Comparison of ENCODE assay signal across 1 cellular context in the genomic region with DNA sequence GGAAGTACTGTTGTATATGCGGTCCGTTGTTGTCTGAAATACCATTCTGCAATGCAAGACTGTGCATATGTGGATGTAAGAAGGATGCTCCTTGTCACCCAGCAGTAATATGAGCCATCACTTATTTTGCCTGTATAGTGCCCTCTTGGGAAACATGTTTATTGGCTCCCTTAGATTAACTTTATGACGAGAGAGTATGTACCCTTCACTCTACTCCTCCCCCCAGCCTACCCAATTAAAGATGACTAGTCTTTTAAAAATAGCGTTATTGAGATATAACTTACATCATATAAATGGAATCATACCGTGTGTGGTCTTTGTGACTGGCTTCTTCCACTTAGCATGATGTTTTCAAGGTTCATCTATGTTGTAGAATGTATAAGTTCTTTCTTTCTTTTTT.
TF ChIP-seq lines count a peak whose summit lies in the region.

No MANE protein-coding gene starts in this region.

TF ChIP-seq in HEK293, 187 proteins besides CTCF, POLR2A, EP300 and RAD21 (continued from another document and continues in another):
- 0 out of 2 replicates have a peak, but pooled peaks have one; percentile 9 for TF ChIP-seq ZNF654 (tag by site-specific recombination; IDR thresholded peaks at IDR 0.05; ENCODE audit: low read depth)
- no peak for TF ChIP-seq ZNF473 (tag by site-specific recombination; IDR thresholded peaks at IDR 0.05)
- no peak for TF ChIP-seq KLF9 (tag by site-specific recombination; IDR thresholded peaks at IDR 0.05; ENCODE audit: low read depth)
- no peak for TF ChIP-seq EGR2 (tag by site-specific recombination; IDR thresholded peaks at IDR 0.05; ENCODE audit: low read depth)
- TF ChIP-seq, protein P1, sequence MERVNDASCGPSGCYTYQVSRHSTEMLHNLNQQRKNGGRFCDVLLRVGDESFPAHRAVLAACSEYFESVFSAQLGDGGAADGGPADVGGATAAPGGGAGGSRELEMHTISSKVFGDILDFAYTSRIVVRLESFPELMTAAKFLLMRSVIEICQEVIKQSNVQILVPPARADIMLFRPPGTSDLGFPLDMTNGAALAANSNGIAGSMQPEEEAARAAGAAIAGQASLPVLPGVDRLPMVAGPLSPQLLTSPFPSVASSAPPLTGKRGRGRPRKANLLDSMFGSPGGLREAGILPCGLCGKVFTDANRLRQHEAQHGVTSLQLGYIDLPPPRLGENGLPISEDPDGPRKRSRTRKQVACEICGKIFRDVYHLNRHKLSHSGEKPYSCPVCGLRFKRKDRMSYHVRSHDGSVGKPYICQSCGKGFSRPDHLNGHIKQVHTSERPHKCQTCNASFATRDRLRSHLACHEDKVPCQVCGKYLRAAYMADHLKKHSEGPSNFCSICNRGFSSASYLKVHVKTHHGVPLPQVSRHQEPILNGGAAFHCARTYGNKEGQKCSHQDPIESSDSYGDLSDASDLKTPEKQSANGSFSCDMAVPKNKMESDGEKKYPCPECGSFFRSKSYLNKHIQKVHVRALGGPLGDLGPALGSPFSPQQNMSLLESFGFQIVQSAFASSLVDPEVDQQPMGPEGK (tag by site-specific recombination; IDR thresholded peaks at IDR 0.05): peak; percentile 58; the same call in 1 of the 2 replicates
- TF ChIP-seq ZNF843 (tag by site-specific recombination; IDR thresholded peaks at IDR 0.05): peak; percentile 85
- no peak for TF ChIP-seq KLF7 (tag by site-specific recombination; IDR thresholded peaks at IDR 0.05; ENCODE audit: borderline replicate concordance)
- TF ChIP-seq ZNF311 (tag by site-specific recombination; IDR thresholded peaks at IDR 0.05; ENCODE audit: borderline replicate concordance): no peak
- peak; percentile 68; the same call in 1 of the 2 replicates for TF ChIP-seq ZNF423 (tag by site-specific recombination; IDR thresholded peaks at IDR 0.05)
- TF ChIP-seq, protein P2, sequence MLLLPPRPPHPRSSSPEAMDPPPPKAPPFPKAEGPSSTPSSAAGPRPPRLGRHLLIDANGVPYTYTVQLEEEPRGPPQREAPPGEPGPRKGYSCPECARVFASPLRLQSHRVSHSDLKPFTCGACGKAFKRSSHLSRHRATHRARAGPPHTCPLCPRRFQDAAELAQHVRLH (tag by site-specific recombination; IDR thresholded peaks at IDR 0.05): no peak; the same call in 1 of the 2 replicates
- no peak for TF ChIP-seq ZFHX2 (tag by site-specific recombination; conservative IDR thresholded peaks at IDR 0.05)
- TF ChIP-seq FEZF1 (tag by site-specific recombination; IDR thresholded peaks at IDR 0.05): peak; percentile 88
- no peak for TF ChIP-seq ZNF549 (tag by site-specific recombination; IDR thresholded peaks at IDR 0.05)
- 0 out of 2 replicates have a peak, but pooled peaks have one; percentile 24 for TF ChIP-seq ZNF335 (tag by site-specific recombination; conservative IDR thresholded peaks at IDR 0.05)
- TF ChIP-seq ZNF394 (tag by site-specific recombination; IDR thresholded peaks at IDR 0.05; ENCODE audit: borderline replicate concordance): peak; percentile 32; the same call in 1 of the 2 replicates
- TF ChIP-seq ZNF37A (tag by site-specific recombination; IDR thresholded peaks at IDR 0.05): no peak
- TF ChIP-seq KLF16 (tag by site-specific recombination; IDR thresholded peaks at IDR 0.05): peak; percentile 45; the same call in 1 of the 2 replicates
- TF ChIP-seq ZBTB21 (tag by site-specific recombination; IDR thresholded peaks at IDR 0.05): peak; percentile 59; the same call in 1 of the 2 replicates
- TF ChIP-seq ZNF561 (tag by site-specific recombination; IDR thresholded peaks at IDR 0.05; ENCODE audit: borderline replicate concordance): peak; percentile 68; the same call in 1 of the 2 replicates
- TF ChIP-seq ZNF19 (tag by site-specific recombination; IDR thresholded peaks at IDR 0.05; ENCODE audit: low read depth): no peak
- TF ChIP-seq ZNF138 (tag by site-specific recombination; IDR thresholded peaks at IDR 0.05; ENCODE audit: borderline replicate concordance): no peak
- no peak for TF ChIP-seq ZNF521 (tag by site-specific recombination; IDR thresholded peaks at IDR 0.05)
- TF ChIP-seq HOXD13 (CRISPR knock-in tag; IDR thresholded peaks at IDR 0.05; ENCODE audit: borderline replicate concordance): no peak
- peak; percentile 62; the same call in 1 of the 2 replicates for TF ChIP-seq OVOL3 (tag by site-specific recombination; IDR thresholded peaks at IDR 0.05)
- no peak for TF ChIP-seq ZNF585B (tag by site-specific recombination; IDR thresholded peaks at IDR 0.05)
- TF ChIP-seq ZNF404 (tag by site-specific recombination; IDR thresholded peaks at IDR 0.05): no peak
- TF ChIP-seq, protein P3, sequence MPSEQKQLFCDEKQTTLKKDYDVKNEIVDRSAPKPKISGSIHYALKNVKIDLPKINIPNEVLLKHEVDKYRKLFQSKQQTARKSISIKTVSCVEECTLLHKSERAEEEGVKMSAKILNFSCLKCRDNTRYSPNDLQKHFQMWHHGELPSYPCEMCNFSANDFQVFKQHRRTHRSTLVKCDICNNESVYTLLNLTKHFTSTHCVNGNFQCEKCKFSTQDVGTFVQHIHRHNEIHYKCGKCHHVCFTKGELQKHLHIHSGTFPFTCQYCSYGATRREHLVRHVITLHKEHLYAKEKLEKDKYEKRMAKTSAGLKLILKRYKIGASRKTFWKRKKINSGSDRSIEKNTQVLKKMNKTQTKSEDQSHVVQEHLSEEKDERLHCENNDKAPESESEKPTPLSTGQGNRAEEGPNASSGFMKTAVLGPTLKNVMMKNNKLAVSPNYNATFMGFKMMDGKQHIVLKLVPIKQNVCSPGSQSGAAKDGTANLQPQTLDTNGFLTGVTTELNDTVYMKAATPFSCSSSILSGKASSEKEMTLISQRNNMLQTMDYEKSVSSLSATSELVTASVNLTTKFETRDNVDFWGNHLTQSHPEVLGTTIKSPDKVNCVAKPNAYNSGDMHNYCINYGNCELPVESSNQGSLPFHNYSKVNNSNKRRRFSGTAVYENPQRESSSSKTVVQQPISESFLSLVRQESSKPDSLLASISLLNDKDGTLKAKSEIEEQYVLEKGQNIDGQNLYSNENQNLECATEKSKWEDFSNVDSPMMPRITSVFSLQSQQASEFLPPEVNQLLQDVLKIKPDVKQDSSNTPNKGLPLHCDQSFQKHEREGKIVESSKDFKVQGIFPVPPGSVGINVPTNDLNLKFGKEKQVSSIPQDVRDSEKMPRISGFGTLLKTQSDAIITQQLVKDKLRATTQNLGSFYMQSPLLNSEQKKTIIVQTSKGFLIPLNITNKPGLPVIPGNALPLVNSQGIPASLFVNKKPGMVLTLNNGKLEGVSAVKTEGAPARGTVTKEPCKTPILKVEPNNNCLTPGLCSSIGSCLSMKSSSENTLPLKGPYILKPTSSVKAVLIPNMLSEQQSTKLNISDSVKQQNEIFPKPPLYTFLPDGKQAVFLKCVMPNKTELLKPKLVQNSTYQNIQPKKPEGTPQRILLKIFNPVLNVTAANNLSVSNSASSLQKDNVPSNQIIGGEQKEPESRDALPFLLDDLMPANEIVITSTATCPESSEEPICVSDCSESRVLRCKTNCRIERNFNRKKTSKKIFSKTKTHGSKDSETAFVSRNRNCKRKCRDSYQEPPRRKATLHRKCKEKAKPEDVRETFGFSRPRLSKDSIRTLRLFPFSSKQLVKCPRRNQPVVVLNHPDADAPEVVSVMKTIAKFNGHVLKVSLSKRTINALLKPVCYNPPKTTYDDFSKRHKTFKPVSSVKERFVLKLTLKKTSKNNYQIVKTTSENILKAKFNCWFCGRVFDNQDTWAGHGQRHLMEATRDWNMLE (tag by site-specific recombination; conservative IDR thresholded peaks at IDR 0.05; ENCODE audit: low read depth): no peak
- no peak for TF ChIP-seq KLF1 (tag by site-specific recombination; IDR thresholded peaks at IDR 0.05)
- TF ChIP-seq MZF1 (tag by site-specific recombination; IDR thresholded peaks at IDR 0.05; ENCODE audit: borderline replicate concordance): no peak
- no peak for TF ChIP-seq PRDM1 (tag by site-specific recombination; IDR thresholded peaks at IDR 0.05)
- no peak for TF ChIP-seq ZNF660 (tag by site-specific recombination; IDR thresholded peaks at IDR 0.05)
- no peak for TF ChIP-seq ZNF416 (tag by site-specific recombination; IDR thresholded peaks at IDR 0.05)
- no peak for TF ChIP-seq ZNF391 (tag by site-specific recombination; IDR thresholded peaks at IDR 0.05; ENCODE audit: borderline replicate concordance, low read depth)
- TF ChIP-seq ZNF548 (tag by site-specific recombination; IDR thresholded peaks at IDR 0.05): no peak
- TF ChIP-seq, protein P4, sequence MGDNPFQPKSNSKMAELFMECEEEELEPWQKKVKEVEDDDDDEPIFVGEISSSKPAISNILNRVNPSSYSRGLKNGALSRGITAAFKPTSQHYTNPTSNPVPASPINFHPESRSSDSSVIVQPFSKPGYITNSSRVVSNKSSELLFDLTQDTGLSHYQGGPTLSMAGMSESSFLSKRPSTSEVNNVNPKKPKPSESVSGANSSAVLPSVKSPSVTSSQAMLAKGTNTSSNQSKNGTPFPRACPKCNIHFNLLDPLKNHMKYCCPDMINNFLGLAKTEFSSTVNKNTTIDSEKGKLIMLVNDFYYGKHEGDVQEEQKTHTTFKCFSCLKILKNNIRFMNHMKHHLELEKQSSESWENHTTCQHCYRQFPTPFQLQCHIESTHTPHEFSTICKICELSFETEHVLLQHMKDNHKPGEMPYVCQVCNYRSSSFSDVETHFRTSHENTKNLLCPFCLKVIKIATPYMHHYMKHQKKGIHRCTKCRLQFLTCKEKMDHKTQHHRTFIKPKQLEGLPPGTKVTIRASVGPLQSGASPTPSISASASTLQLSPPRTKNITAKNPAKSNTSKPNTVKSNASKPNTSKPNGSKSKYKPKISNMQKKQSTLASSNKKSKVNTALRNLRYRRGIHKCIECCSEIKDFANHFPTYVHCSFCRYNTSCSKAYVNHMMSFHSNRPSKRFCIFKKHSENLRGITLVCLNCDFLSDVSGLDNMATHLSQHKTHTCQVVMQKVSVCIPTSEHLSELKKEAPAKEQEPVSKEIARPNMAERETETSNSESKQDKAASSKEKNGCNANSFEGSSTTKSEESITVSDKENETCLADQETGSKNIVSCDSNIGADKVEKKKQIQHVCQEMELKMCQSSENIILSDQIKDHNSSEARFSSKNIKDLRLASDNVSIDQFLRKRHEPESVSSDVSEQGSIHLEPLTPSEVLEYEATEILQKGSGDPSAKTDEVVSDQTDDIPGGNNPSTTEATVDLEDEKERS (tag by site-specific recombination; IDR thresholded peaks at IDR 0.05): no peak
- TF ChIP-seq ZNF792 (tag by site-specific recombination; IDR thresholded peaks at IDR 0.05): no peak
- TF ChIP-seq ZNF121 (tag by site-specific recombination; IDR thresholded peaks at IDR 0.05): no peak
- TF ChIP-seq ZEB2 (tag by site-specific recombination; IDR thresholded peaks at IDR 0.05): peak; percentile 94
- peak; percentile 38; the same call in 1 of the 2 replicates for TF ChIP-seq ZBTB17 (tag by site-specific recombination; IDR thresholded peaks at IDR 0.05)
- TF ChIP-seq, protein P5, sequence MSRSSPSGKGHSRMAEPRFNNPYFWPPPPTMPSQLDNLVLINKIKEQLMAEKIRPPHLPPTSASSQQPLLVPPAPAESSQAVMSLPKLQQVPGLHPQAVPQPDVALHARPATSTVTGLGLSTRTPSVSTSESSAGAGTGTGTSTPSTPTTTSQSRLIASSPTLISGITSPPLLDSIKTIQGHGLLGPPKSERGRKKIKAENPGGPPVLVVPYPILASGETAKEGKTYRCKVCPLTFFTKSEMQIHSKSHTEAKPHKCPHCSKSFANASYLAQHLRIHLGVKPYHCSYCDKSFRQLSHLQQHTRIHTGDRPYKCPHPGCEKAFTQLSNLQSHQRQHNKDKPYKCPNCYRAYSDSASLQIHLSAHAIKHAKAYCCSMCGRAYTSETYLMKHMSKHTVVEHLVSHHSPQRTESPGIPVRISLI (tag by site-specific recombination; IDR thresholded peaks at IDR 0.05): no peak
- TF ChIP-seq SP3 (tag by site-specific recombination; IDR thresholded peaks at IDR 0.05): no peak
- 0 out of 2 replicates have a peak, but pooled peaks have one; percentile 51 for TF ChIP-seq ZNF626 (tag by site-specific recombination; IDR thresholded peaks at IDR 0.05)
- no peak for TF ChIP-seq ZNF624 (tag by site-specific recombination; IDR thresholded peaks at IDR 0.05)
- no peak for TF ChIP-seq ZNF354C (tag by site-specific recombination; IDR thresholded peaks at IDR 0.05; ENCODE audit: borderline replicate concordance, low read depth)
- TF ChIP-seq ZNF629 (tag by site-specific recombination; IDR thresholded peaks at IDR 0.05): peak; percentile 92
- no peak for TF ChIP-seq HOXA7 (CRISPR knock-in tag; IDR thresholded peaks at IDR 0.05; ENCODE audit: borderline replicate concordance)
- TF ChIP-seq, protein P6, sequence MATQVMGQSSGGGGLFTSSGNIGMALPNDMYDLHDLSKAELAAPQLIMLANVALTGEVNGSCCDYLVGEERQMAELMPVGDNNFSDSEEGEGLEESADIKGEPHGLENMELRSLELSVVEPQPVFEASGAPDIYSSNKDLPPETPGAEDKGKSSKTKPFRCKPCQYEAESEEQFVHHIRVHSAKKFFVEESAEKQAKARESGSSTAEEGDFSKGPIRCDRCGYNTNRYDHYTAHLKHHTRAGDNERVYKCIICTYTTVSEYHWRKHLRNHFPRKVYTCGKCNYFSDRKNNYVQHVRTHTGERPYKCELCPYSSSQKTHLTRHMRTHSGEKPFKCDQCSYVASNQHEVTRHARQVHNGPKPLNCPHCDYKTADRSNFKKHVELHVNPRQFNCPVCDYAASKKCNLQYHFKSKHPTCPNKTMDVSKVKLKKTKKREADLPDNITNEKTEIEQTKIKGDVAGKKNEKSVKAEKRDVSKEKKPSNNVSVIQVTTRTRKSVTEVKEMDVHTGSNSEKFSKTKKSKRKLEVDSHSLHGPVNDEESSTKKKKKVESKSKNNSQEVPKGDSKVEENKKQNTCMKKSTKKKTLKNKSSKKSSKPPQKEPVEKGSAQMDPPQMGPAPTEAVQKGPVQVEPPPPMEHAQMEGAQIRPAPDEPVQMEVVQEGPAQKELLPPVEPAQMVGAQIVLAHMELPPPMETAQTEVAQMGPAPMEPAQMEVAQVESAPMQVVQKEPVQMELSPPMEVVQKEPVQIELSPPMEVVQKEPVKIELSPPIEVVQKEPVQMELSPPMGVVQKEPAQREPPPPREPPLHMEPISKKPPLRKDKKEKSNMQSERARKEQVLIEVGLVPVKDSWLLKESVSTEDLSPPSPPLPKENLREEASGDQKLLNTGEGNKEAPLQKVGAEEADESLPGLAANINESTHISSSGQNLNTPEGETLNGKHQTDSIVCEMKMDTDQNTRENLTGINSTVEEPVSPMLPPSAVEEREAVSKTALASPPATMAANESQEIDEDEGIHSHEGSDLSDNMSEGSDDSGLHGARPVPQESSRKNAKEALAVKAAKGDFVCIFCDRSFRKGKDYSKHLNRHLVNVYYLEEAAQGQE (tag by site-specific recombination; IDR thresholded peaks at IDR 0.05): no peak
- TF ChIP-seq ZNF544 (tag by site-specific recombination; IDR thresholded peaks at IDR 0.05): no peak
- no peak for TF ChIP-seq ZNF211 (tag by site-specific recombination; IDR thresholded peaks at IDR 0.05; ENCODE audit: low read depth)
- no peak for TF ChIP-seq ZNF274 (IDR thresholded peaks at IDR 0.05; ENCODE audit: low read length)
- TF ChIP-seq ZNF274 (tag by site-specific recombination; IDR thresholded peaks at IDR 0.05; ENCODE audit: borderline replicate concordance): no peak
- TF ChIP-seq ZIC2 (tag by site-specific recombination; IDR thresholded peaks at IDR 0.05): no peak
